In genomic region chr2:238426568-238427434, GRCh38 we compare ENCODE assay signal across 1 cellular context.
TF ChIP-seq lines count a peak whose summit lies in the region.

Gene ASB1 (plus strand): TSS chr2:238426927. CDS start chr2:238427071, 144 bp downstream.

TF ChIP-seq in HepG2, 621 proteins besides CTCF, POLR2A, EP300 and RAD21 (continued from another document and continues in another):
- TF ChIP-seq CERS6 (CRISPR knock-in tag; IDR thresholded peaks at IDR 0.05) (0 out of 2 replicates have a peak, but pooled peaks have one; percentile 20), ZNF614 (CRISPR knock-in tag; IDR thresholded peaks at IDR 0.05; ENCODE audit: borderline replicate concordance) (no peak; the same call in 1 of the 2 replicates), ZNF101 (CRISPR knock-in tag; IDR thresholded peaks at IDR 0.05; ENCODE audit: borderline replicate concordance, low read depth) (no peak), HOXD1 (CRISPR knock-in tag; IDR thresholded peaks at IDR 0.05) (peak; percentile 19; the same call in 1 of the 2 replicates), FUBP1 (CRISPR knock-in tag; IDR thresholded peaks at IDR 0.05; ENCODE audit: borderline replicate concordance) (0 out of 2 replicates have a peak, but pooled peaks have one; percentile 48), MYNN (CRISPR knock-in tag; IDR thresholded peaks at IDR 0.05; ENCODE audit: low read depth) (no peak; the same call in 1 of the 2 replicates), ZNF644 (CRISPR knock-in tag; IDR thresholded peaks at IDR 0.05; ENCODE audit: low read depth) (no peak), ZBTB49 (CRISPR knock-in tag; IDR thresholded peaks at IDR 0.05; ENCODE audit: borderline replicate concordance) (no peak), ZNF660 (CRISPR knock-in tag; IDR thresholded peaks at IDR 0.05; ENCODE audit: borderline replicate concordance, low read depth) (no peak), ZNF343 (CRISPR knock-in tag; IDR thresholded peaks at IDR 0.05) (no peak; the same call in 1 of the 2 replicates), CHD4 (IDR thresholded peaks at IDR 0.05; ENCODE audit: borderline replicate concordance, low read length) (no peak), ZNF781 (CRISPR knock-in tag; IDR thresholded peaks at IDR 0.05; ENCODE audit: borderline replicate concordance, not compliant biosample characterization) (no peak), ARNT (IDR thresholded peaks at IDR 0.05) (no peak), PPARG (CRISPR knock-in tag; conservative IDR thresholded peaks at IDR 0.05) (0 out of 2 replicates have a peak, but pooled peaks have one; percentile 26), ZFP36 (IDR thresholded peaks at IDR 0.05; ENCODE audit: borderline replicate concordance, low read depth, low read length, partially characterized antibody) (no peak), KAT8 (CRISPR knock-in tag; IDR thresholded peaks at IDR 0.05) (peak; percentile 88), E2F1 (CRISPR knock-in tag; IDR thresholded peaks at IDR 0.05) (peak; percentile 79; the same call in 1 of the 2 replicates), PCBP1 (IDR thresholded peaks at IDR 0.05; ENCODE audit: borderline replicate concordance, low read depth, low read length) (no peak), ZSCAN31 (CRISPR knock-in tag; IDR thresholded peaks at IDR 0.05; ENCODE audit: low read depth) (peak; percentile 76), REPIN1 (CRISPR knock-in tag; IDR thresholded peaks at IDR 0.05; ENCODE audit: borderline replicate concordance, low read depth) (peak; percentile 71), ETV5 (CRISPR knock-in tag; IDR thresholded peaks at IDR 0.05; ENCODE audit: borderline replicate concordance) (peak; percentile 96), ZNF496 (CRISPR knock-in tag; IDR thresholded peaks at IDR 0.05; ENCODE audit: insufficient replicate concordance) (no peak), TEAD2 (CRISPR knock-in tag; IDR thresholded peaks at IDR 0.05) (no peak; the same call in 1 of the 2 replicates), IRX3 (CRISPR knock-in tag; IDR thresholded peaks at IDR 0.05; ENCODE audit: borderline replicate concordance, low read depth) (peak; percentile 24), SRF (IDR thresholded peaks at IDR 0.05; ENCODE audit: low read depth, low read length) (no peak), ZNF556 (CRISPR knock-in tag; IDR thresholded peaks at IDR 0.05; ENCODE audit: borderline replicate concordance) (peak; percentile 87), CENPBD1 (CRISPR knock-in tag; IDR thresholded peaks at IDR 0.05; ENCODE audit: borderline replicate concordance, low read depth) (no peak), ETS1 (CRISPR knock-in tag; IDR thresholded peaks at IDR 0.05) (no peak), PRMT3 (CRISPR knock-in tag; IDR thresholded peaks at IDR 0.05; ENCODE audit: borderline replicate concordance, low read depth) (peak; percentile 37; the same call in 1 of the 2 replicates), SIX1 (CRISPR knock-in tag; IDR thresholded peaks at IDR 0.05; ENCODE audit: borderline replicate concordance) (no peak), BCL3 (CRISPR knock-in tag; IDR thresholded peaks at IDR 0.05) (peak; percentile 76), KDM5A (IDR thresholded peaks at IDR 0.05; ENCODE audit: borderline replicate concordance, low read length) (peak; percentile 75; the same call in 1 of the 2 replicates), CEBPG (CRISPR knock-in tag; IDR thresholded peaks at IDR 0.05) (no peak), ZNF263 (CRISPR knock-in tag; IDR thresholded peaks at IDR 0.05) (no peak; the same call in 1 of the 2 replicates), ZZZ3 (CRISPR knock-in tag; IDR thresholded peaks at IDR 0.05; ENCODE audit: borderline replicate concordance) (peak; percentile 76; the same call in 1 of the 2 replicates), CREB3 (CRISPR knock-in tag; IDR thresholded peaks at IDR 0.05) (peak; percentile 56; the same call in 1 of the 2 replicates), NR2C2 (CRISPR knock-in tag; IDR thresholded peaks at IDR 0.05; ENCODE audit: borderline replicate concordance) (peak; percentile 99), ZBTB38 (CRISPR knock-in tag; IDR thresholded peaks at IDR 0.05) (peak; percentile 91), SP5 (CRISPR knock-in tag; IDR thresholded peaks at IDR 0.05; ENCODE audit: borderline replicate concordance, low read depth) (peak; percentile 68; the same call in 1 of the 2 replicates), ZNF816 (CRISPR knock-in tag; IDR thresholded peaks at IDR 0.05; ENCODE audit: borderline replicate concordance) (peak; percentile 93; the same call in 1 of the 2 replicates), HDAC1 (CRISPR knock-in tag; IDR thresholded peaks at IDR 0.05) (peak; percentile 81), ZNF207 (IDR thresholded peaks at IDR 0.05; ENCODE audit: borderline replicate concordance) (no peak), LRRFIP1 (CRISPR knock-in tag; conservative IDR thresholded peaks at IDR 0.05) (no peak), GTF3A (CRISPR knock-in tag; conservative IDR thresholded peaks at IDR 0.05) (peak; percentile 60; the same call in 1 of the 2 replicates), ZGPAT (CRISPR knock-in tag; IDR thresholded peaks at IDR 0.05) (peak; percentile 84), TEAD3 (CRISPR knock-in tag; optimal IDR thresholded peaks at IDR 0.05; ENCODE audit: borderline replicate concordance) (peak; percentile 28), ZBTB2 (CRISPR knock-in tag; IDR thresholded peaks at IDR 0.05; ENCODE audit: low read depth) (peak; percentile 92), ZNF737 (CRISPR knock-in tag; IDR thresholded peaks at IDR 0.05; ENCODE audit: borderline replicate concordance) (no peak), ZC3H13 (CRISPR knock-in tag; IDR thresholded peaks at IDR 0.05) (peak; percentile 34; the same call in 1 of the 2 replicates)
